Comparison of ENCODE assay signal across 10 cellular contexts in the genomic region with DNA sequence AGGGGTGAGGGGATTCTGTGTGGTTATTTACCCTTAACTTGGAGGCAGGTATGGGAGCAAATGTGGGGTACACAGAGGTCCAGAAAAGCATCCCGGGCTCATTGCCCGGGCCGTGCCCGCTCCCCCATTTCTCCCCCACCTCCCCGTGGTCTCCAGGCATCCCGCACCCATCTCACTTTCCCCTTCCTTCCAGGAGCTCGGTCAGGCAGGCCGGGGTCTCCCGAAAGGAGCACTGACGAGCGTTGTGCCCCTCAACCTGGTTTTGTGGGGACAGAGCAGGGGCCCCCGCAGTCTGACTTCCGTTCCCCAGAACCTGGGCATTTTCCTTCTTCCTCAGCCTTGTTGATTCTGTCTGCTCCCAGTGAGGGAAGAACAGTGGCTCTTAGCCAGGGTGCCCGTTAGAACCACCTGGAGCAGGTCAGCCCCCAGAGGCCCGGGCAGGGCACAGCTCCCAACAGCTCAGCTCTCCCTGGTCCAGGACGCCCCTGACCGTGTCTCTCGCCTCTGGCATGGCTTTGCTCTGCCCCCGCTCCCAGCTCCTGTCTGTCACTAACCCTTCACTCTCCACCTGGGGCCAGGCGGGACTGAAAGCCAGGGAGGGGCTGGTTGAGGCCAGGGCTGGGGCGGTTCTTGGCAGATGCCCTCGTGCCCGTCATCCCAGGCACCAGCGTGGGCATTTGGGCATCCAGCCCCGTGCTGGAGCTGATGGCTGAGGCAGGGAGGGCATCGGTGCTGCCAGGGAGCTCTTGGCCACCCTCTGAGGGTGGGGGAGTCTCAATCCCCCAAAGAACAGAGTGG. TPM values are rescaled to one million over a fixed set of nuclear protein-coding genes. Genes with fewer than 3 reads are reported as not detected.
A peak's percentile ranks its signal among the peaks of the same experiment; 100 is the strongest.
DNase-seq lines count a peak whose midpoint lies in the region; ATAC-seq and TF ChIP-seq lines count a peak whose summit lies in the region.
"Had no signal": no experiment of that assay in that cellular context is flagged by ENCODE, and none has a peak within 500 bp of the region (broad histone marks: within the 10 kb centered on the region; RNA-seq: fewer than 3 reads in every experiment).

No MANE protein-coding gene starts in this region.

- H3K79me2 ChIP-seq in GM23248 (ENCODE audit: insufficient read depth): no peaks in the 10 kb centered on the region

- H4K20me1 ChIP-seq in GM23248 (ENCODE audit: insufficient read depth): no peaks in the 10 kb centered on the region

- intact Hi-C loops in left ventricle myocardium superior (cut with micrococcal nuclease): no loop called here

- H2AFZ ChIP-seq in GM23248: no peak overlapping the region

- 88 to 89% methylated on average over 22 to 26 of the region's 26 CpGs for WGBS in GM23248 (ENCODE audit: low coverage in 1 of 2, low lambda C conversion rate in 2 of 2, missing lambda C conversion rate in 2 of 2), 2 experiments

- no peaks in the 10 kb centered on the region for H3K4me1 ChIP-seq in HEK293 (ENCODE audit: control insufficient read depth, insufficient read depth, low read length)
- H3K4me1 ChIP-seq in adipocyte (ENCODE audit: control insufficient read depth, insufficient read depth, low read length): no peaks in the 10 kb centered on the region
- peaks cover 4 to 15% (median 12%) of the 10 kb centered on the region in 3 donors for H3K4me1 ChIP-seq in skeletal muscle tissue (ENCODE audit: control insufficient read depth in 3 of 3, insufficient read depth in 3 of 3, low read length in 3 of 3)
- no peaks in the 10 kb centered on the region for H3K4me1 ChIP-seq in GM23248 (ENCODE audit: insufficient read depth)

- H3K27me3 ChIP-seq in adipocyte (replicated peaks; ENCODE audit: control insufficient read depth, insufficient read depth, low read length): no peaks in the 10 kb centered on the region
- H3K27me3 ChIP-seq in skeletal muscle tissue (ENCODE audit: control insufficient read depth in 3 of 3, insufficient read depth in 3 of 3, low read length in 3 of 3): no peaks in the 10 kb centered on the region
- no peaks in the 10 kb centered on the region for H3K27me3 ChIP-seq in GM23248 (replicated peaks; ENCODE audit: insufficient read depth)

- H3K9ac ChIP-seq in adipocyte (ENCODE audit: low read length) (peak overlapping the region; percentile 90), skeletal muscle tissue (ENCODE audit: low read depth in 1 of 3, low read length in 3 of 3) (peak overlapping the region in 1 of 3 donors; percentile 25), GM23248 (no peak overlapping the region)

- H3K27ac ChIP-seq in HEK293 (ENCODE audit: extremely low read depth, low read depth, low read length) (no peak overlapping the region), skeletal muscle tissue (ENCODE audit: low read depth, low read length) (peak overlapping the region; percentile 36), GM23248 (no peak overlapping the region)

- H3K9me3 ChIP-seq in HEK293 (ENCODE audit: control insufficient read depth, insufficient read depth, low read depth, low read length) (no peaks in the 10 kb centered on the region), adipocyte (ENCODE audit: control insufficient read depth, low read length) (no peaks in the 10 kb centered on the region), skeletal muscle tissue (ENCODE audit: control insufficient read depth in 3 of 3, low read length in 3 of 3) (no peaks in the 10 kb centered on the region), GM23248 (ENCODE audit: low read depth) (no peaks in the 10 kb centered on the region)

- H3F3A ChIP-seq in GM23248 (ENCODE audit: insufficient read depth): no peaks in the 10 kb centered on the region

- POLR2A ChIA-PET in HEK293 (lab: Yijun Ruan, JAX): no interaction called here

- H3K36me3 ChIP-seq in HEK293 (ENCODE audit: control insufficient read depth in 2 of 2, insufficient read depth in 1 of 2, low read length in 2 of 2): peaks cover 0 to 86% of the 10 kb centered on the region in 2 experiments; a peak in 2 of 3 replicates
- H3K36me3 ChIP-seq in adipocyte (ENCODE audit: control insufficient read depth, insufficient read depth, low read length, severe bottlenecking): peaks cover 46% of the 10 kb centered on the region
- H3K36me3 ChIP-seq in skeletal muscle tissue (ENCODE audit: control insufficient read depth in 3 of 3, insufficient read depth in 3 of 3, low read length in 3 of 3): peaks cover 35 to 51% (median 47%) of the 10 kb centered on the region in 3 donors
- H3K36me3 ChIP-seq in GM23248 (ENCODE audit: low read depth): no peaks in the 10 kb centered on the region; the same call in 1 of the 2 replicates

- in situ Hi-C loops in GM23248 (cut with MboI): no loop called here

- ATAC-seq in left ventricle myocardium superior: peak; percentile 66
- no peak for ATAC-seq in GM19328 (IDR thresholded peaks at IDR 0.05; ENCODE audit: unreplicated experiment)
- ATAC-seq: SK-N-SH treated with all-trans-retinoic acid at 6 μM for 48 hours had no signal

- no peaks in the 10 kb centered on the region for H3K9me2 ChIP-seq in GM23248 (ENCODE audit: insufficient read depth)

- H3K4me2 ChIP-seq in GM23248 (ENCODE audit: unreplicated experiment): no peak overlapping the region

- CTCF ChIA-PET in HEK293 (lab: Yijun Ruan, JAX): interaction anchor here (0.7 to 1.1 kb wide), 2 partner anchors 26 to 195 kb away, joined by 3 read pairs; no protein-coding TSS in a partner anchor

- no peak for TF ChIP-seq CTCF in HEK293 (tag by site-specific recombination; IDR thresholded peaks at IDR 0.05)

- H3K4me3 ChIP-seq in HEK293 (ENCODE audit: low read depth, low read length) (no peak overlapping the region), adipocyte (ENCODE audit: low read length) (peak overlapping the region; percentile 76), skeletal muscle tissue (ENCODE audit: low read length in 3 of 3) (no peak overlapping the region), GM23248 (no peak overlapping the region)

- DNase-seq in adipocyte (ENCODE audit: low read depth) (no peak), left ventricle myocardium superior (peak; percentile 88), KG1 (lab: John Stamatoyannopoulos, UW) (no peak), GM23248 (no peak), DMS114 treated with DMSO at 0.1 percent for 48 hours (lab: John Stamatoyannopoulos, UW; ENCODE audit: unreplicated experiment) (no peak)

TF ChIP-seq in HEK293, 187 proteins besides CTCF, POLR2A, EP300 and RAD21:
- no peak for TF ChIP-seq SCRT1 (tag by site-specific recombination; IDR thresholded peaks at IDR 0.05; ENCODE audit: borderline replicate concordance)
- TF ChIP-seq, protein P1, sequence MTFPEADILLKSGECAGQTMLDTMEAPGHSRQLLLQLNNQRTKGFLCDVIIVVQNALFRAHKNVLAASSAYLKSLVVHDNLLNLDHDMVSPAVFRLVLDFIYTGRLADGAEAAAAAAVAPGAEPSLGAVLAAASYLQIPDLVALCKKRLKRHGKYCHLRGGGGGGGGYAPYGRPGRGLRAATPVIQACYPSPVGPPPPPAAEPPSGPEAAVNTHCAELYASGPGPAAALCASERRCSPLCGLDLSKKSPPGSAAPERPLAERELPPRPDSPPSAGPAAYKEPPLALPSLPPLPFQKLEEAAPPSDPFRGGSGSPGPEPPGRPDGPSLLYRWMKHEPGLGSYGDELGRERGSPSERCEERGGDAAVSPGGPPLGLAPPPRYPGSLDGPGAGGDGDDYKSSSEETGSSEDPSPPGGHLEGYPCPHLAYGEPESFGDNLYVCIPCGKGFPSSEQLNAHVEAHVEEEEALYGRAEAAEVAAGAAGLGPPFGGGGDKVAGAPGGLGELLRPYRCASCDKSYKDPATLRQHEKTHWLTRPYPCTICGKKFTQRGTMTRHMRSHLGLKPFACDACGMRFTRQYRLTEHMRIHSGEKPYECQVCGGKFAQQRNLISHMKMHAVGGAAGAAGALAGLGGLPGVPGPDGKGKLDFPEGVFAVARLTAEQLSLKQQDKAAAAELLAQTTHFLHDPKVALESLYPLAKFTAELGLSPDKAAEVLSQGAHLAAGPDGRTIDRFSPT (tag by site-specific recombination; IDR thresholded peaks at IDR 0.05): peak; percentile 45; the same call in 1 of the 2 replicates
- TF ChIP-seq, protein P2, sequence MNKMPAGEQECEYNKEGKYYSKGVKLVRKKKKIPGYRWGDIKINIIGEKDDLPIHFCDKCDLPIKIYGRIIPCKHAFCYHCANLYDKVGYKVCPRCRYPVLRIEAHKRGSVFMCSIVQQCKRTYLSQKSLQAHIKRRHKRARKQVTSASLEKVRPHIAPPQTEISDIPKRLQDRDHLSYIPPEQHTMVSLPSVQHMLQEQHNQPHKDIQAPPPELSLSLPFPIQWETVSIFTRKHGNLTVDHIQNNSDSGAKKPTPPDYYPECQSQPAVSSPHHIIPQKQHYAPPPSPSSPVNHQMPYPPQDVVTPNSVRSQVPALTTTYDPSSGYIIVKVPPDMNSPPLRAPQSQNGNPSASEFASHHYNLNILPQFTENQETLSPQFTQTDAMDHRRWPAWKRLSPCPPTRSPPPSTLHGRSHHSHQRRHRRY (tag by site-specific recombination; IDR thresholded peaks at IDR 0.05): no peak

RNA-seq across cellular contexts. Expression of a gene that starts 12.5 kb away (rescaled TPM):
- total RNA-seq in left ventricle myocardium superior (51.7 TPM), skeletal muscle tissue (28.2 TPM)
- 34.8 and 43.6 TPM in 2 replicates for total RNA-seq in GM23248 (2014; rRNA removed; shearing (Covaris generic))
- polyA plus RNA-seq in GM23248 (2016; fragmentation: Nextera tagmentation; extraction: Ambion mirVana): 42.9 and 43.6 TPM in 2 replicates

RNA-seq across cellular contexts. Expression of a gene that starts 53.2 kb away (rescaled TPM):
- total RNA-seq in left ventricle myocardium superior (7.8 TPM), skeletal muscle tissue (15.1 TPM)
- 17.6 and 20.0 TPM in 2 replicates for total RNA-seq in GM23248 (2014; rRNA removed; shearing (Covaris generic))
- polyA plus RNA-seq in GM23248 (2016; fragmentation: Nextera tagmentation; extraction: Ambion mirVana): 12.8 and 13.0 TPM in 2 replicates

RNA-seq across cellular contexts. Expression of a gene that starts 53.5 kb away (rescaled TPM):
- 0.30 TPM for total RNA-seq in left ventricle myocardium superior
- 0.52 TPM for total RNA-seq in skeletal muscle tissue
- total RNA-seq in GM23248 (2014; rRNA removed; shearing (Covaris generic)): 0.25 and 0.86 TPM in 2 replicates
- polyA plus RNA-seq in GM23248 (2016; fragmentation: Nextera tagmentation; extraction: Ambion mirVana): 1.7 and 2.3 TPM in 2 replicates
- total RNA-seq: H1 had no signal

RNA-seq across cellular contexts. Expression of a gene that starts 56.2 kb away (rescaled TPM):
- 31.6 TPM for total RNA-seq in left ventricle myocardium superior
- total RNA-seq in skeletal muscle tissue: 16.2 TPM
- total RNA-seq in GM23248 (2014; rRNA removed; shearing (Covaris generic)): 26.4 and 30.2 TPM in 2 replicates
- polyA plus RNA-seq in GM23248 (2016; fragmentation: Nextera tagmentation; extraction: Ambion mirVana): 13.1 and 14.0 TPM in 2 replicates
